ENCODE assay signal across 18 cellular contexts in the genomic region with DNA sequence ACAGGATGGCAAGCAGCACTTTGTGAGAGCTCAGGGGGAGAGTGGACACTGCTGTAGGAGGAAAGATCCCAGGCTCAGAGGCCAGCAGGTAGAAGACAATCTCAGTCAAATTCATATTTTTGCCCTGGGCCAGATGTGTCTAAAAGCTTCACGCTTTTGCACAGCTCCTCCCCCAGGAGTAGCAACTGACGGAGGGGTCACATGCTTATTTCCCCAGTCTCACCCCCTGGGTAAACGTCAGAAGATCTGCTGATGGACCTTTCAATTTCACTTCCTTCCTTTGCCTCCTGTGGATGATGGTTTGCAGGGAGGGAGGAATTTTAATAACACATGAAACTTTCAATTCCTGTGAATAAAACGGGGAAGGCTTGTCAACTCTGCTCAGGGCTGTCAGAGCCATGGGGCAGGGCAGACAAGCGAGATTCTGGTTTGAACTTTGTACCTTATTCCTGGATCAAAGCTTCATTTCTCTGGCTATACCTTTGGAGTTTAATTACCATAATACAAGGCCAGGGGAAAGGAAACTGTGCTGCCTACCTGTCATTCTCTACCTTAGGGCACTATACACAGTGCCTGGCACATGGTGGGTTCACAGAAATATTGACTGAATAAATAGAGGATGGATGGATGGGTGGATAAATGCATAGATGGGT. TPM values are rescaled to one million over a fixed set of nuclear protein-coding genes. Genes with fewer than 3 reads are reported as not detected.
DNase-seq lines count a peak whose midpoint lies in the region; ATAC-seq lines count a peak whose summit lies in the region.
"Had no signal": no experiment of that assay in that cellular context is flagged by ENCODE, and none has a peak within 500 bp of the region (broad histone marks: within the 10 kb centered on the region; RNA-seq: fewer than 3 reads in every experiment).

No MANE protein-coding gene starts in this region.

- peak; percentile 72 for ATAC-seq in GM18868 (IDR thresholded peaks at IDR 0.05; ENCODE audit: unreplicated experiment)
- ATAC-seq in HG02885 (IDR thresholded peaks at IDR 0.05; ENCODE audit: poor library complexity, unreplicated experiment): peak; percentile 75
- peak; percentile 95 for ATAC-seq in left colon
- ATAC-seq in GM19324 (IDR thresholded peaks at IDR 0.05; ENCODE audit: low FRiP score, unreplicated experiment): no peak

- intact Hi-C loops in left colon (cut with DNase I, micrococcal nuclease): no loop called here

- DNase-seq in NOMO-1 treated with dmso at 0.1 percent for 144 hours (lab: John Stamatoyannopoulos, UW; ENCODE audit: unreplicated experiment) (peak; percentile 7), left colon (no peak), HUDEP-2 (lab: John Stamatoyannopoulos, UW; ENCODE audit: unreplicated experiment in 76 of 76) (no peak), epidermal melanocyte (ENCODE audit: insufficient read length, low spot score) (no peak), AG08396 (ENCODE audit: low spot score) (no peak)
- DNase-seq: AML-193; Calu3; CD4-positive, CD25-positive, alpha-beta regulatory T cell; DMS79; H9; NCI-H1930; NCI-H446; NCI-H69; NK-92 treated with Interleukin-12 subunit alpha and Interleukin-12 subunit beta, amount 100 ng/mL, for 24 hours; SW 1271 had no signal

RNA-seq across cellular contexts. Expression of a gene that starts 41.0 kb away (rescaled TPM):
- under 1 TPM in 1 of 2 donors, not detected in 1; 0.06 TPM for total RNA-seq in left colon
